Comparison of ENCODE assay signal across 28 cellular contexts in the genomic region with DNA sequence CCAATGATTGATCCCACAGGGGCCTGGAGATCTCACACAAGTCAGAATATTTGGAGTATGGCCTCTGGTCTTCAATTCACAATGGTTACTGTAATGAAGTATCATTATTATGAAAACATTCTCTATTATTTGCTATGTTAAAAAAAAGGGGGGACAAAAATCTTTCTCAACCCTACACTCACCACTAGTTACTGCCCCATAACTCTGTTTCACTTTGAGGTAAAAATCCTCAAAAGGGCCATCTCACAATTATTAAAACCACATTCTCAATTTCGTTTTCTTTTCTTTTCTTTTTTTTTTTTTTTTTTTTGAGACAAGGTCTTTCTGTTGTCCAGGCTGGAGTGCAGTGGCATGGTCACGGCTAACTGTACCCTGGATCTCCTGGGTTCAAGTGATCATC. TPM values are rescaled to one million over a fixed set of nuclear protein-coding genes. Genes with fewer than 3 reads are reported as not detected.
"Had no signal": no experiment of that assay in that cellular context is flagged by ENCODE, and none has a peak within 500 bp of the region (broad histone marks: within the 10 kb centered on the region; RNA-seq: fewer than 3 reads in every experiment).

No MANE protein-coding gene starts in this region.

- H3K9me3 ChIP-seq: MG63 had no signal

- ATAC-seq: activated CD4-positive, alpha-beta T cell treated with anti-CD3 and anti-CD28 coated beads for 36 hours; activated CD8-positive, alpha-beta T cell treated with anti-CD3 and anti-CD28 coated beads for 36 hours; Panc1; Right ventricle myocardium inferior had no signal

- H3K4me1 ChIP-seq: breast epithelium had no signal

- DNase-seq: activated CD4-positive, alpha-beta T cell treated with anti-CD3 and anti-CD28 coated beads for 36 hours; activated CD4-positive, alpha-beta T cell treated with anti-CD3 and anti-CD28 coated beads, Interleukin-2, amount 50 U/mL, for 1 hour; activated CD8-positive, alpha-beta memory T cell treated with anti-CD3 and anti-CD28 coated beads, Interleukin-2, amount 50 U/mL, for 48 hours; activated CD8-positive, alpha-beta T cell treated with anti-CD3 and anti-CD28 coated beads for 36 hours; activated T-cell treated with anti-CD3 and anti-CD28 coated beads, Interleukin-2, amount 50 U/mL, for 1 hour; aorta; caudate nucleus; MG63; NCI-H1105 treated with DMSO at 0.1 percent for 48 hours; NCI-H146; NCI-H187 treated with DMSO at 0.1 percent for 48 hours; NCI-H2171; NCI-H2227 treated with DMSO at 0.1 percent for 48 hours; NCI-H446 treated with DMSO at 0.1 percent for 48 hours; NCI-H526; NCI-H774; NK-92 treated with Interleukin-12 subunit alpha and Interleukin-12 subunit beta, amount 100 ng/mL, for 24 hours; OCI-M1; RPMI8226; T-helper 1 cell; WERI-Rb-1 had no signal

- H3K4me3 ChIP-seq: breast epithelium, coronary artery, MG63, SK-N-MC had no signal

- H3K27me3 ChIP-seq: breast epithelium, MG63 had no signal

- H3K27ac ChIP-seq: breast epithelium, coronary artery, SK-N-MC, WERI-Rb-1 had no signal

- H3K36me3 ChIP-seq: breast epithelium, MG63, WERI-Rb-1 had no signal

RNA-seq across cellular contexts. Expression of gene KCNC2, which starts 59.6 kb away (rescaled TPM):
- total RNA-seq: activated CD4-positive, alpha-beta T cell treated with anti-CD3 and anti-CD28 coated beads for 36 hours; activated CD8-positive, alpha-beta T cell treated with anti-CD3 and anti-CD28 coated beads for 36 hours; aorta; chondrocyte; Right ventricle myocardium inferior; T-helper 2 cell treated with Interferon-gamma antibody and Interleukin-4, amounts not matched to agents 100 ng/mL and 5 ng/mL, for 36 hours had no signal
